25 cellular contexts compared by ENCODE assay signal in genomic region chr17:76233588-76234353, GRCh38. TPM values are rescaled to one million over a fixed set of nuclear protein-coding genes. Genes with fewer than 3 reads are reported as not detected.
DNase-seq lines count a peak whose midpoint lies in the region; ATAC-seq and TF ChIP-seq lines count a peak whose summit lies in the region.
"Had no signal": no experiment of that assay in that cellular context is flagged by ENCODE, and none has a peak within 500 bp of the region (broad histone marks: within the 10 kb centered on the region; RNA-seq: fewer than 3 reads in every experiment).

No MANE protein-coding gene starts in this region.

- H3K79me2 ChIP-seq in PC-3 (ENCODE audit: low read length) = no peaks in the 10 kb centered on the region

- POLR2A ChIA-PET in activated CD8-positive, alpha-beta T cell treated with anti-CD3 and anti-CD28 coated beads for 36 hours (lab: Charles Lee) = interaction anchor here (0.6 to 1.2 kb wide), 6 partner anchors 11 to 202 kb away, joined by 3 to 6 read pairs (median 3); partner anchors contain the start of gene UBALD2
- POLR2A ChIA-PET in activated CD8-positive, alpha-beta T cell treated with anti-CD3 and anti-CD28 coated beads, Interleukin-2, amount 10 ng/mL, durations not matched to agents 7 days and 5 days (lab: Charles Lee) = interaction anchor here (0.6 to 1.6 kb wide), 3 partner anchors 23 to 38 kb away, joined by 3 read pairs; no protein-coding TSS in a partner anchor
- POLR2A ChIA-PET in CD4-positive, alpha-beta memory T cell (lab: Charles Lee; ENCODE audit: partially characterized antibody) = interaction anchor here (1.2 to 2.2 kb wide), 3 partner anchors 10 to 33 kb away, joined by 4 to 6 read pairs (median 5); partner anchors contain the start of gene UBALD2
- POLR2A ChIA-PET in PC-3 (lab: Charles Lee; ENCODE audit: unreplicated experiment) = interaction anchor here (0.6 kb wide), 1 partner anchor 29 kb away, joined by 7 read pairs; no protein-coding TSS in a partner anchor

- H3K4me3 ChIP-seq in CD4-positive, alpha-beta memory T cell (ENCODE audit: low read length in 2 of 2) = no peak overlapping the region
- H3K4me3 ChIP-seq in PC-3 (ENCODE audit: low read length) (no peak overlapping the region), endodermal cell (ENCODE audit: low read length) (no peak overlapping the region)
- H3K4me3 ChIP-seq: gastrocnemius medialis, left lung, skin epidermis, tibial nerve had no signal

- ATAC-seq in activated CD8-positive, alpha-beta T cell treated with anti-CD3 and anti-CD28 coated beads for 36 hours = peak; percentile 15
- no peak for ATAC-seq in activated CD8-positive, alpha-beta T cell treated with anti-CD3 and anti-CD28 coated beads, Interleukin-2, amount 10 ng/mL, durations not matched to agents 7 days and 5 days
- ATAC-seq in PC-3 = no peak
- ATAC-seq in HG03135 (IDR thresholded peaks at IDR 0.05; ENCODE audit: unreplicated experiment) = no peak
- ATAC-seq: gastrocnemius medialis, left lung had no signal

- CTCF ChIA-PET in activated CD8-positive, alpha-beta T cell treated with anti-CD3 and anti-CD28 coated beads for 36 hours (lab: Charles Lee) = interaction anchor here (1.1 kb wide), 2 partner anchors 13 to 17 kb away, joined by 3 read pairs; no protein-coding TSS in a partner anchor
- CTCF ChIA-PET in activated CD8-positive, alpha-beta T cell treated with anti-CD3 and anti-CD28 coated beads, Interleukin-2, amount 10 ng/mL, durations not matched to agents 7 days and 5 days (lab: Charles Lee) = interaction anchor here (0.8 to 1.7 kb wide), 4 partner anchors 42 to 53 kb away, joined by 3 to 5 read pairs (median 4); no protein-coding TSS in a partner anchor
- CTCF ChIA-PET in CD4-positive, alpha-beta memory T cell (lab: Charles Lee; ENCODE audit: partially characterized antibody) = interaction anchor here (1.5 kb wide), 1 partner anchor 54 kb away, joined by 3 read pairs; no protein-coding TSS in a partner anchor
- CTCF ChIA-PET in PC-3 (lab: Charles Lee) = no interaction called here

- H3K9ac ChIP-seq in PC-3 (ENCODE audit: low read length) (no peak overlapping the region), endodermal cell (ENCODE audit: extremely low read depth, low read length, poor library complexity, severe bottlenecking) (no peak overlapping the region)
- H3K9ac ChIP-seq: KMS-11 had no signal

- H3K27me3 Mint-ChIP-seq in activated CD8-positive, alpha-beta T cell treated with anti-CD3 and anti-CD28 coated beads for 36 hours = no peaks in the 10 kb centered on the region
- no peaks in the 10 kb centered on the region for H3K27me3 Mint-ChIP-seq in activated CD8-positive, alpha-beta T cell treated with anti-CD3 and anti-CD28 coated beads, Interleukin-2, amount 10 ng/mL, durations not matched to agents 7 days and 5 days (ENCODE audit: low read depth)
- no peaks in the 10 kb centered on the region for H3K27me3 Mint-ChIP-seq in CD4-positive, alpha-beta memory T cell
- H3K27me3 Mint-ChIP-seq in endodermal cell (ENCODE audit: insufficient read depth) (peaks cover 23% of the 10 kb centered on the region), glutamatergic neuron (ENCODE audit: unreplicated experiment) (peaks cover under 1% of the 10 kb centered on the region)

- no peak overlapping the region for H3K4me2 ChIP-seq in PC-3 (ENCODE audit: low read length)
- H3K4me2 ChIP-seq: KMS-11 had no signal

- H3K9me3 ChIP-seq in CD4-positive, alpha-beta memory T cell (ENCODE audit: control insufficient read depth in 1 of 2, low read length in 2 of 2) = no peaks in the 10 kb centered on the region
- H3K9me3 ChIP-seq in PC-3 (ENCODE audit: low read length) (no peaks in the 10 kb centered on the region), endodermal cell (ENCODE audit: control insufficient read depth, low read length) (no peaks in the 10 kb centered on the region)
- H3K9me3 ChIP-seq: gastrocnemius medialis, left lung, tibial nerve had no signal

- 96 to 97% methylated on average over 3 to 6 of the region's 6 CpGs for WGBS in endodermal cell (ENCODE audit: insufficient coverage in 1 of 2, insufficient read length in 1 of 2), 2 experiments

- no peaks in the 10 kb centered on the region for H3K9me2 ChIP-seq in PC-3 (replicated peaks; ENCODE audit: low read length)

- H3K4me1 ChIP-seq in CD4-positive, alpha-beta memory T cell (ENCODE audit: insufficient read depth, low read length) = peaks cover 21% of the 10 kb centered on the region
- H3K4me1 ChIP-seq in PC-3 (ENCODE audit: insufficient read depth, low read length) (peaks cover 20% of the 10 kb centered on the region), endodermal cell (ENCODE audit: control insufficient read depth, insufficient read depth, low read length) (no peaks in the 10 kb centered on the region)
- H3K4me1 ChIP-seq: left lung, tibial nerve had no signal

- H3K36me3 Mint-ChIP-seq in activated CD8-positive, alpha-beta T cell treated with anti-CD3 and anti-CD28 coated beads for 36 hours (ENCODE audit: low read depth) = peaks cover 23% of the 10 kb centered on the region
- peaks cover 72% of the 10 kb centered on the region for H3K36me3 Mint-ChIP-seq in activated CD8-positive, alpha-beta T cell treated with anti-CD3 and anti-CD28 coated beads, Interleukin-2, amount 10 ng/mL, durations not matched to agents 7 days and 5 days (ENCODE audit: low read depth)
- H3K36me3 Mint-ChIP-seq in CD4-positive, alpha-beta memory T cell = peaks cover 7 to 12% of the 10 kb centered on the region in 2 donors
- no peaks in the 10 kb centered on the region for H3K36me3 Mint-ChIP-seq in endodermal cell (ENCODE audit: low read depth)
- H3K36me3 Mint-ChIP-seq in glutamatergic neuron (ENCODE audit: unreplicated experiment) = no peaks in the 10 kb centered on the region

- no peaks in the 10 kb centered on the region for H3K36me3 ChIP-seq in CD4-positive, alpha-beta memory T cell (ENCODE audit: insufficient read depth, low read length)
- no peaks in the 10 kb centered on the region for H3K36me3 ChIP-seq in PC-3 (ENCODE audit: low read depth, low read length)
- no peaks in the 10 kb centered on the region for H3K36me3 ChIP-seq in endodermal cell (ENCODE audit: control insufficient read depth, insufficient read depth, low read length)
- H3K36me3 ChIP-seq: gastrocnemius medialis, left lung, tibial nerve had no signal

- H4K20me1 ChIP-seq in PC-3 (ENCODE audit: low read length) = no peaks in the 10 kb centered on the region

- no TSS peak for BruUV-seq in PC-3 (replicated peaks; lab: Mats Ljungman, UMichigan)

- no peaks in the 10 kb centered on the region for H3K27me3 ChIP-seq in CD4-positive, alpha-beta memory T cell (ENCODE audit: insufficient read depth, low read length)
- H3K27me3 ChIP-seq in PC-3 (ENCODE audit: low read length) (no peaks in the 10 kb centered on the region), endodermal cell (ENCODE audit: control insufficient read depth, insufficient read depth, low read length, poor library complexity, severe bottlenecking) (peaks cover 33% of the 10 kb centered on the region)
- H3K27me3 ChIP-seq: gastrocnemius medialis, tibial nerve had no signal

- intact Hi-C loops in activated CD8-positive, alpha-beta T cell treated with anti-CD3 and anti-CD28 coated beads for 36 hours (cut with micrococcal nuclease) = no loop called here
- intact Hi-C loops in CD4-positive, alpha-beta memory T cell (cut with micrococcal nuclease) = loop anchor here (5.0 kb wide), 1 partner anchor 34 kb away; the partner anchor contains the start of gene UBALD2
- intact Hi-C loops in PC-3 (cut with micrococcal nuclease) = no loop called here

- H3F3A ChIP-seq in PC-3 (ENCODE audit: low read length, unreplicated experiment) = no peaks in the 10 kb centered on the region

- TF ChIP-seq CTCF in activated CD8-positive, alpha-beta T cell treated with anti-CD3 and anti-CD28 coated beads for 36 hours (IDR thresholded peaks at IDR 0.05) = no peak
- TF ChIP-seq CTCF in PC-3 (conservative IDR thresholded peaks at IDR 0.05; ENCODE audit: low read depth, low read length) (no peak), endodermal cell (conservative IDR thresholded peaks at IDR 0.05) (no peak), glutamatergic neuron (IDR thresholded peaks at IDR 0.05; ENCODE audit: partially characterized antibody, unreplicated experiment) (no peak)

- peaks cover 58% of the 10 kb centered on the region for H3K4me1 Mint-ChIP-seq in activated CD8-positive, alpha-beta T cell treated with anti-CD3 and anti-CD28 coated beads for 36 hours (ENCODE audit: low read depth)
- peaks cover 70% of the 10 kb centered on the region for H3K4me1 Mint-ChIP-seq in activated CD8-positive, alpha-beta T cell treated with anti-CD3 and anti-CD28 coated beads, Interleukin-2, amount 10 ng/mL, durations not matched to agents 7 days and 5 days (ENCODE audit: low read depth)
- peaks cover 26 to 52% (median 42%) of the 10 kb centered on the region in 4 donors for H3K4me1 Mint-ChIP-seq in CD4-positive, alpha-beta memory T cell
- H3K4me1 Mint-ChIP-seq in endodermal cell = no peaks in the 10 kb centered on the region
- no peaks in the 10 kb centered on the region for H3K4me1 Mint-ChIP-seq in glutamatergic neuron (ENCODE audit: low read depth, unreplicated experiment)

- H3K27ac Mint-ChIP-seq in activated CD8-positive, alpha-beta T cell treated with anti-CD3 and anti-CD28 coated beads for 36 hours = peak overlapping the region; percentile 67
- no peak overlapping the region for H3K27ac Mint-ChIP-seq in activated CD8-positive, alpha-beta T cell treated with anti-CD3 and anti-CD28 coated beads, Interleukin-2, amount 10 ng/mL, durations not matched to agents 7 days and 5 days
- peak overlapping the region in 5 of 7 donors; percentile 32 to 87 (median 59) for H3K27ac Mint-ChIP-seq in CD4-positive, alpha-beta memory T cell
- H3K27ac Mint-ChIP-seq in endodermal cell = peak overlapping the region; percentile 72
- H3K27ac Mint-ChIP-seq in glutamatergic neuron (ENCODE audit: unreplicated experiment) = no peak overlapping the region

- no peak overlapping the region for H3K27ac ChIP-seq in CD4-positive, alpha-beta memory T cell (ENCODE audit: low read depth, low read length)
- H3K27ac ChIP-seq in PC-3 (ENCODE audit: low read length) (no peak overlapping the region), endodermal cell (ENCODE audit: low read depth, low read length) (no peak overlapping the region)
- H3K27ac ChIP-seq: KMS-11, left lung, tibial nerve had no signal

- H2AFZ ChIP-seq in PC-3 (ENCODE audit: low read length) = 0 out of 2 replicates have a peak overlapping the region, but pooled peaks have one; percentile 3

- no peak for DNase-seq in activated CD8-positive, alpha-beta T cell treated with anti-CD3 and anti-CD28 coated beads for 36 hours
- DNase-seq in activated CD8-positive, alpha-beta T cell treated with anti-CD3 and anti-CD28 coated beads, Interleukin-2, amount 10 ng/mL, durations not matched to agents 7 days and 5 days = no peak
- DNase-seq in CD4-positive, alpha-beta memory T cell = no peak
- no peak for DNase-seq in PC-3
- no peak for DNase-seq in endodermal cell
- DNase-seq in retina = no peak
- DNase-seq in glutamatergic neuron = no peak
- DNase-seq: activated naive CD4-positive, alpha-beta T cell; AML-193; aorta; cortex of kidney; DMS153; gastrocnemius medialis; hippocampal formation; left lung; mesendoderm; MM.1S; NCI-H2029 treated with DMSO at 0.1 percent for 48 hours; NCI-H526; nucleus accumbens; SIG-M5 had no signal

- H3K9me3 Mint-ChIP-seq in activated CD8-positive, alpha-beta T cell treated with anti-CD3 and anti-CD28 coated beads for 36 hours = peaks cover 5% of the 10 kb centered on the region
- H3K9me3 Mint-ChIP-seq in activated CD8-positive, alpha-beta T cell treated with anti-CD3 and anti-CD28 coated beads, Interleukin-2, amount 10 ng/mL, durations not matched to agents 7 days and 5 days (ENCODE audit: insufficient read depth) = no peaks in the 10 kb centered on the region
- H3K9me3 Mint-ChIP-seq in CD4-positive, alpha-beta memory T cell = peaks cover 0 to 2% (median 0%) of the 10 kb centered on the region in 8 donors
- H3K9me3 Mint-ChIP-seq in endodermal cell = no peaks in the 10 kb centered on the region
- H3K9me3 Mint-ChIP-seq in glutamatergic neuron (ENCODE audit: unreplicated experiment) = no peaks in the 10 kb centered on the region

- H3K4me3 Mint-ChIP-seq in activated CD8-positive, alpha-beta T cell treated with anti-CD3 and anti-CD28 coated beads for 36 hours = no peak overlapping the region
- H3K4me3 Mint-ChIP-seq in activated CD8-positive, alpha-beta T cell treated with anti-CD3 and anti-CD28 coated beads, Interleukin-2, amount 10 ng/mL, durations not matched to agents 7 days and 5 days = no peak overlapping the region
- peak overlapping the region in 1 of 8 donors; percentile 21 for H3K4me3 Mint-ChIP-seq in CD4-positive, alpha-beta memory T cell
- no peak overlapping the region for H3K4me3 Mint-ChIP-seq in endodermal cell
- no peak overlapping the region for H3K4me3 Mint-ChIP-seq in glutamatergic neuron (ENCODE audit: unreplicated experiment)

RNA-seq across cellular contexts. Expression of gene RNF157, which starts 6.5 kb away (rescaled TPM):
- 10 to 100 TPM; 37.2 to 44.5 TPM for total RNA-seq in activated CD8-positive, alpha-beta T cell treated with anti-CD3 and anti-CD28 coated beads for 36 hours
- total RNA-seq in activated CD8-positive, alpha-beta T cell treated with anti-CD3 and anti-CD28 coated beads, Interleukin-2, amount 10 ng/mL, durations not matched to agents 7 days and 5 days = 100 to 1,000 TPM; 150 to 165 TPM
- 10 to 100 TPM; 19.5 to 22.5 TPM for total RNA-seq in CD4-positive, alpha-beta memory T cell
- polyA plus RNA-seq in CD4-positive, alpha-beta memory T cell = 10 to 100 TPM in 1 of 2 donors, 1 to 10 TPM in 1; 4.0 to 20.5 TPM
- total RNA-seq in PC-3 (2014; rRNA removed) (7.3 and 7.4 TPM in 2 replicates), endodermal cell (10 to 100 TPM in 1 of 2 donors, 1 to 10 TPM in 1; 9.6 to 11.2 TPM), glutamatergic neuron (ENCODE audit: unreplicated experiment) (17.8 TPM)
- polyA plus RNA-seq in endodermal cell (2013, experiment 1 of 2) = 18.5 TPM
- 17.5 TPM for polyA plus RNA-seq in endodermal cell (2013, experiment 2 of 2)

RNA-seq across cellular contexts. Expression of gene UBALD2, which starts 31.4 kb away (rescaled TPM):
- 100 to 1,000 TPM; 267 to 270 TPM for total RNA-seq in activated CD8-positive, alpha-beta T cell treated with anti-CD3 and anti-CD28 coated beads for 36 hours
- total RNA-seq in activated CD8-positive, alpha-beta T cell treated with anti-CD3 and anti-CD28 coated beads, Interleukin-2, amount 10 ng/mL, durations not matched to agents 7 days and 5 days = 100 to 1,000 TPM; 318 to 359 TPM
- total RNA-seq in CD4-positive, alpha-beta memory T cell = 100 to 1,000 TPM; 101 to 103 TPM
- polyA plus RNA-seq in CD4-positive, alpha-beta memory T cell = 10 to 100 TPM in 1 of 2 donors, 1 to 10 TPM in 1; 6.2 to 11.1 TPM
- total RNA-seq in PC-3 (2014; rRNA removed) (59.5 and 63.5 TPM in 2 replicates), endodermal cell (10 to 100 TPM; 36.0 to 46.0 TPM), glutamatergic neuron (ENCODE audit: unreplicated experiment) (58.7 TPM)
- polyA plus RNA-seq in endodermal cell (2013, experiment 1 of 2) = 66.6 TPM
- 76.0 TPM for polyA plus RNA-seq in endodermal cell (2013, experiment 2 of 2)

Comparison
In these comparisons a context has a peak if more than half of its experiments do, and no peak if none do; other contexts are left out.
1. H3K27ac Mint-ChIP-seq: peak in activated CD8-positive, alpha-beta T cell treated with anti-CD3 and anti-CD28 coated beads for 36 hours (single experiment), CD4-positive, alpha-beta memory T cell (5 of 7) and endodermal cell (single experiment); none in activated CD8-positive, alpha-beta T cell treated with anti-CD3 and anti-CD28 coated beads, Interleukin-2, amount 10 ng/mL, durations not matched to agents 7 days and 5 days (single experiment) and glutamatergic neuron (single experiment).